Comparison of ENCODE assay signal across 8 cellular contexts in the genomic region with DNA sequence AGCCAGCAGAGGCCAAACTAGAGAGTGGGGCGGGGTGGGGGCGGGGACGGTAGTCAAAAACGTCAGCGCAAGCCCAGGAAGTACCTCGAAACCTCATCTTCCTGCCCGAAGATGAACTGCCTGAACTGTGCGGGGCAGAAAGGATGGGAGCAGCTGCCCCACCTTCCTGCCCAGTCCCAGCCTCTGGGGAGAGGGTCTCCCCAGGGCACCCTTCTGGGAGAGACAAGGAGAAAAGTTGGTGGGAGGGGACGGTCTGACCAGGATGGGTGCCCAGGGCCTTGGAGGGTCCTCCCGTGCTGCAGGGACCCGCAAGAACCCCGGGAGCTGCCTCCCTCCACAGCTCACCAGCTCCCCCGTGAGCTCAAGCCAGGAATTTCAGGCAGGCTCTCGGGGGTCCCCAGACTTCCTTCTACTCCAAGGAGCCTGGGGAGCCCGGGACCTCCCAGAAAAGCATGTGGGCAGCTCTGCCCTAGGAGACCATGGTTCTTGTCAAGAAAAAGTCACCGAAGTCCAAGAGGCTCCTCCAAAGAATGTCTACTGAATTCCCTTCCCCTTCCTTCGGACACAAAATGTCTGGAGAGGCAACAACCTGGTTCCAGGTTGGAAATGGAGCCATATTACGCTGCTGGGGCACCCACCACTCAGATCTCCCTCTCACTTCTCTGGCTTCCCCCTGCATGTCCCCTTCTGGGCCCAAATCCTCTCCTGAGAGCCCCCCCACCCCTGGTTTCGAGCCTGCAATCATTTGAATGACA. TPM values are rescaled to one million over a fixed set of nuclear protein-coding genes. Genes with fewer than 3 reads are reported as not detected.
DNase-seq lines count a peak whose midpoint lies in the region; ATAC-seq and TF ChIP-seq lines count a peak whose summit lies in the region.

No MANE protein-coding gene starts in this region.

- H3K27me3 ChIP-seq in HUES64 (ENCODE audit: insufficient read depth, low read length) (no peaks in the 10 kb centered on the region; the same call in 1 of the 2 replicates), lung (ENCODE audit: control insufficient read depth, insufficient read depth) (no peaks in the 10 kb centered on the region)

- H3K4me3 ChIP-seq in GM08714 (ENCODE audit: low read length) (peak overlapping the region; percentile 50; the same call in 1 of the 2 replicates), HUES64 (ENCODE audit: low read length) (peak overlapping the region; percentile 64), lung (peak overlapping the region; percentile 13)

- peak; percentile 81 for TF ChIP-seq CTCF in VCaP (conservative IDR thresholded peaks at IDR 0.05)
- TF ChIP-seq CTCF in lung (IDR thresholded peaks at IDR 0.05; ENCODE audit: control extremely low read depth, extremely low read depth): peak; percentile 10

- H3K36me3 ChIP-seq in HUES64 (ENCODE audit: insufficient read depth, low read length): no peaks in the 10 kb centered on the region
- H3K36me3 ChIP-seq in lung (ENCODE audit: control insufficient read depth in 2 of 2, insufficient read depth in 2 of 2, low read length in 2 of 2): no peaks in the 10 kb centered on the region

- DNase-seq in cerebellar cortex (ENCODE audit: low spot score) (peak; percentile 33), lung (ENCODE audit: low spot score) (no peak), NCI-H1048 (lab: John Stamatoyannopoulos, UW) (no peak)
- DNase-seq in stimulated activated CD8-positive, alpha-beta memory T cell treated with anti-CD3 and anti-CD28 coated beads, Interleukin-7, amount 100 ng/mL, for 1 hour (ENCODE audit: low read depth in 2 of 2): peak; percentile 31 to 44

- H3K4me1 ChIP-seq in HUES64 (ENCODE audit: insufficient read depth, low read length) (no peaks in the 10 kb centered on the region), lung (ENCODE audit: control insufficient read depth in 2 of 2, insufficient read depth in 2 of 2, low read length in 2 of 2) (peaks cover 0 to 10% of the 10 kb centered on the region in 2 donors)

- H3K27ac ChIP-seq in HUES64 (ENCODE audit: low read depth, low read length) (no peak overlapping the region), VCaP (no peak overlapping the region), lung (ENCODE audit: low read depth in 1 of 2, low read length in 1 of 2) (no peak overlapping the region)

- peak; percentile 78 for ATAC-seq in GM21526 (IDR thresholded peaks at IDR 0.05; ENCODE audit: low FRiP score, unreplicated experiment)
- peak; percentile 10 for ATAC-seq in lung (ENCODE audit: insufficient read depth, low FRiP score)

- 26% methylated on average over 19 of the region's 19 CpGs for WGBS in HUES64
- 19 to 20% methylated on average over 16 to 19 of the region's 19 CpGs for WGBS in lung, 2 donors

- no peaks in the 10 kb centered on the region for H3K9me3 ChIP-seq in HUES64 (ENCODE audit: insufficient read depth, low read depth, low read length)
- no peaks in the 10 kb centered on the region for H3K9me3 ChIP-seq in lung (ENCODE audit: control insufficient read depth in 2 of 2, insufficient read depth in 1 of 2, low read length in 1 of 2)

- no peak overlapping the region for H3K9ac ChIP-seq in HUES64 (ENCODE audit: low read depth, low read length)

RNA-seq across cellular contexts. Expression of a gene that starts 52.8 kb away (rescaled TPM):
- polyA plus RNA-seq in HUES64 (2013, experiment 1 of 2): 7.8 TPM
- 12.0 TPM for polyA plus RNA-seq in HUES64 (2013, experiment 2 of 2)
- 10 to 100 TPM; 17.0 to 24.6 TPM for total RNA-seq in lung
- polyA plus RNA-seq in lung: 10 to 100 TPM; 35.0 to 43.4 TPM

Comparison
In these comparisons a context has a peak if more than half of its experiments do, and no peak if none do; other contexts are left out.
1. H3K4me3 ChIP-seq: peak in every context shown above with its lines; median percentile 64 in HUES64; 50 in GM08714; 13 in lung.
2. DNase-seq: peak in cerebellar cortex (single experiment) and stimulated activated CD8-positive, alpha-beta memory T cell treated with anti-CD3 and anti-CD28 coated beads, Interleukin-7, amount 100 ng/mL, for 1 hour (2 of 2); none in lung (single experiment) and NCI-H1048 (single experiment).